8 cellular contexts compared by ENCODE assay signal in the genomic region with DNA sequence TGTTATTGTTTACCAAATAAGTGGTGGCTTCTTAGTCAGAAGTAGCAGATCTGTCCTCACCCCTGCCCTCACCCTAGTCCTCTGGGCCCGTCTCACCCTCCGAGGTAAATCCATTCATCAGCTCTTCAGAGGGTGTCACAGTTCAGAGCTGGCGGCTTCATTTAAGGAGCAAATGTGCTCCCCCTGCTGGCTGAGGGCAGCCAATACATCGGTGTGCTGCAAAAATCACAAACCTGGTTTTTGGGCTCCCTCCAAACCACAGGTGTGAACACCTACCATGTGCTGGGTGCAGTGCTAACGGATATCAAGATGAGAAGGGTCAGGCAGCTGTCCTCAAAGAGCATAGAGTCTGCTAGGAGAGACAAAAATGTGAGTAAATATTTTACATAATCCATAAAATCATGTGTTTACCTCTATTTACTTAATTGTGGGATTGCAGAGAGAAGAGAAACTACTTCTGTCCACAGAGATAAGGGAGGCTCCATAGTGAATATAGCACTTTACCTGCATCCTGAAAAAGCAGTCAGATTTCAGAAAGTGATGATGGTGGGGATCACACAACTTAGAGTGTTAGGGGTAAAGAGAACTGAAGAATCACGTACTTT. TPM values are rescaled to one million over a fixed set of nuclear protein-coding genes. Genes with fewer than 3 reads are reported as not detected.
DNase-seq lines count a peak whose midpoint lies in the region; ATAC-seq and TF ChIP-seq lines count a peak whose summit lies in the region.

No MANE protein-coding gene starts in this region.

- peaks cover 8% of the 10 kb centered on the region for H3K4me1 Mint-ChIP-seq in central memory CD8-positive, alpha-beta T cell

- H3K9me3 ChIP-seq in left lung = no peaks in the 10 kb centered on the region

- no peaks in the 10 kb centered on the region for H3K36me3 Mint-ChIP-seq in central memory CD8-positive, alpha-beta T cell (ENCODE audit: insufficient read depth)

- H3K4me3 Mint-ChIP-seq in central memory CD8-positive, alpha-beta T cell = no peak overlapping the region

- intact Hi-C loops in left lung (cut with DNase I) = no loop called here

- no peaks in the 10 kb centered on the region for H3K4me1 ChIP-seq in left lung

- H3K27ac ChIP-seq in left lung = no peak overlapping the region

- peak; percentile 83 for TF ChIP-seq CTCF in left lung (IDR thresholded peaks at IDR 0.05)

- H3K9me3 Mint-ChIP-seq in central memory CD8-positive, alpha-beta T cell = peaks cover 5% of the 10 kb centered on the region

- H3K27ac Mint-ChIP-seq in central memory CD8-positive, alpha-beta T cell (ENCODE audit: low read depth) = no peak overlapping the region

- H3K4me3 ChIP-seq in left lung = no peak overlapping the region

- H3K36me3 ChIP-seq in left lung = no peaks in the 10 kb centered on the region

- H3K27me3 ChIP-seq in left lung = peaks cover 0 to 27% of the 10 kb centered on the region in 2 donors

- H3K27me3 Mint-ChIP-seq in central memory CD8-positive, alpha-beta T cell = peaks cover 33% of the 10 kb centered on the region

- peak; percentile 69 for DNase-seq in D341Med (ENCODE audit: low spot score)
- DNase-seq in HCEC 1CT = peak; percentile 42
- peak; percentile 70 for DNase-seq in NCI-H2171 treated with DMSO at 0.1 percent for 48 hours (lab: John Stamatoyannopoulos, UW)
- peak; percentile 64 for DNase-seq in activated CD4-positive, CD25-positive, alpha-beta regulatory T cell treated with anti-CD3 and anti-CD28 coated beads, Interleukin-2, amount 50 U/mL, for 72 hours
- peak; percentile 27 to 38 for DNase-seq in central memory CD8-positive, alpha-beta T cell (ENCODE audit: low spot score in 2 of 2)
- DNase-seq in left lung = peak in 1 of 2 donors; percentile 51
- DNase-seq in stimulated activated CD4-positive, alpha-beta T cell treated with anti-CD3 and anti-CD28 coated beads, TNF-alpha, amount 100 ng/mL, for 24 hours (ENCODE audit: low read depth in 3 of 3) = peak; percentile 29 to 54 (median 33)

- ATAC-seq in central memory CD8-positive, alpha-beta T cell (replicated peaks; ENCODE audit: extremely low read depth, poor library complexity, severe bottlenecking) = peak; percentile 68
- ATAC-seq in left lung (peak; percentile 90), HG02610 (IDR thresholded peaks at IDR 0.05; ENCODE audit: unreplicated experiment) (no peak)

RNA-seq across cellular contexts. Expression of a gene that starts 15.5 kb away (rescaled TPM):
- 10 to 100 TPM; 12.9 to 44.0 TPM for total RNA-seq in left lung
